ENCODE assay signal across 16 cellular contexts in the genomic region with DNA sequence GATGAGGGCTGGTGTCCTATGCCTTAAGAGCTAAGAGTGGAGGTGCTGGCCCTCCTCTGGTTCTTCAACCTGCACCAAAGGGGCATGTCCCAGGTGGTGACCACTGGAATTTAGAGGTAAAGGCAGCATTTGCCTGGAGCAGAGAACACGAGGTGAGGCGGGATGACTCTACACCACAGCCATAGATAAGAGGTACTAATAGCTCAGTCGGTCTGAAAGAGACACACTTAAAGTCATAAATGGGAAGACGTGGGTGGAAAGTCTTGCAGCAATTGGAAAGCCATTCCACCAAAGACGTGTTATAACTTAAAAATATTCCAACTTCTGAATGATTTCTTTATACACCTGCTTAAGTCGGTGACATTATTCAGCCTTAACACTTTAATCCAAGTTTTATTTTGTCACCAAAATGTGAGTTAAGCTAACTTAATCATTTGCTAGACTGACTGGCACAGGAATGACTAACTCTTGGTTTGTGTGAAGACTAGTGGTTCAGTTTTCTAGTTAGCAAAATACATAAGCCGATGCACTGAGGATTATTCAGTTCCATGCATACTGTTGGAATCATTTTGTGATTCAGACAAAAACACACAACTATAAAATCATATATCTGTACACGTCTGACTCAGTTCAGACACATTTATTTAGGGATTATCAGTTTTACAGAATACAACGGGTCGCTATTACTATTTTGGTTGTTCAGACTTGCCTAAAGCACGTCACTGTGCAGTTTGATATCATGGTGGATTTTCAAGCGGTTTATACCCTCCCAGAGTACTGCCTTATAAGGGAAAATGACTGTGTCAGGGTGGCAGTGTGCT.
"Had no signal": no experiment of that assay in that cellular context is flagged by ENCODE, and none has a peak within 500 bp of the region (broad histone marks: within the 10 kb centered on the region; RNA-seq: fewer than 3 reads in every experiment).

No MANE protein-coding gene starts in this region.

- FAIRE-seq: islet of Langerhans had no signal

- H3K27ac Mint-ChIP-seq: activated naive CD8-positive, alpha-beta T cell treated with anti-CD3 and anti-CD28 coated beads for 36 hours; endodermal cell; stimulated activated naive B cell treated with anti-CD40 and anti-IgM and Interleukin-4, amounts not matched to agents 10 μg/mL and 1 μg/mL and 100 μg/mL, for 72 hours had no signal

- H3K9me3 Mint-ChIP-seq: activated naive CD8-positive, alpha-beta T cell treated with anti-CD3 and anti-CD28 coated beads for 36 hours; activated T-cell treated with anti-CD3 and anti-CD28 coated beads, Interleukin-2, amount 50 U/mL, for 4 hours; endodermal cell; neural crest cell; stimulated activated naive B cell treated with anti-CD40 and anti-IgM and Interleukin-4, amounts not matched to agents 10 μg/mL and 1 μg/mL and 100 μg/mL, for 72 hours had no signal

- DNase-seq: activated CD4-positive, alpha-beta T cell treated with anti-CD3 and anti-CD28 coated beads for 1 hour; activated CD4-positive, alpha-beta T cell treated with anti-CD3 and anti-CD28 coated beads, Interleukin-2, amount 50 U/mL, for 48 hours; activated gamma-delta T cell; activated naive CD8-positive, alpha-beta T cell treated with anti-CD3 and anti-CD28 coated beads for 36 hours; activated T-cell treated with anti-CD3 and anti-CD28 coated beads, Interleukin-2, amount 50 U/mL, for 4 hours; brain microvascular endothelial cell; endodermal cell; foreskin melanocyte; heart left ventricle; left ventricle myocardium superior; stimulated activated naive B cell treated with anti-CD40 and anti-IgM and Interleukin-4, amounts not matched to agents 10 μg/mL and 1 μg/mL and 100 μg/mL, for 72 hours; T1000 had no signal

- H3K36me3 ChIP-seq: brain microvascular endothelial cell, heart left ventricle, tibial nerve had no signal

- H3K4me3 Mint-ChIP-seq: activated naive CD8-positive, alpha-beta T cell treated with anti-CD3 and anti-CD28 coated beads for 36 hours; activated T-cell treated with anti-CD3 and anti-CD28 coated beads, Interleukin-2, amount 50 U/mL, for 4 hours; endodermal cell; neural crest cell; stimulated activated naive B cell treated with anti-CD40 and anti-IgM and Interleukin-4, amounts not matched to agents 10 μg/mL and 1 μg/mL and 100 μg/mL, for 72 hours had no signal

- ATAC-seq: activated T-cell treated with anti-CD3 and anti-CD28 coated beads, Interleukin-2, amount 50 U/mL, for 4 hours; heart left ventricle; left ventricle myocardium superior; stimulated activated naive B cell treated with anti-CD40 and anti-IgM and Interleukin-4, amounts not matched to agents 10 μg/mL and 1 μg/mL and 100 μg/mL, for 72 hours had no signal

- H3K36me3 Mint-ChIP-seq: activated naive CD8-positive, alpha-beta T cell treated with anti-CD3 and anti-CD28 coated beads for 36 hours; stimulated activated naive B cell treated with anti-CD40 and anti-IgM and Interleukin-4, amounts not matched to agents 10 μg/mL and 1 μg/mL and 100 μg/mL, for 72 hours had no signal

- H3K9me3 ChIP-seq: heart left ventricle, tibial nerve had no signal

- H3K4me3 ChIP-seq: heart left ventricle, skin epidermis, tibial nerve had no signal

- H3K27me3 ChIP-seq: brain microvascular endothelial cell, heart left ventricle, tibial nerve had no signal

- H3K27ac ChIP-seq: brain microvascular endothelial cell, heart left ventricle, skin epidermis had no signal
